ENCODE assay signal across 15 cellular contexts in genomic region chr2:74881176-74881575, GRCh38. TPM values are rescaled to one million over a fixed set of nuclear protein-coding genes. Genes with fewer than 3 reads are reported as not detected.
DNase-seq lines count a peak whose midpoint lies in the region; ATAC-seq and TF ChIP-seq lines count a peak whose summit lies in the region.
"Had no signal": no experiment of that assay in that cellular context is flagged by ENCODE, and none has a peak within 500 bp of the region (broad histone marks: within the 10 kb centered on the region; RNA-seq: fewer than 3 reads in every experiment).

No MANE protein-coding gene starts in this region.

- H3K4me1 Mint-ChIP-seq in HFFc6 (ENCODE audit: low read depth) (peaks cover 21% of the 10 kb centered on the region), nephron progenitor cell (peaks cover under 1% of the 10 kb centered on the region)

- TF ChIP-seq CTCF in right atrium auricular region (IDR thresholded peaks at IDR 0.05) (no peak), HFFc6 (IDR thresholded peaks at IDR 0.05) (no peak), nephron progenitor cell (IDR thresholded peaks at IDR 0.05) (no peak), left lung (IDR thresholded peaks at IDR 0.05) (no peak)

- no peak overlapping the region for H3K9ac ChIP-seq in subcutaneous abdominal adipose tissue (ENCODE audit: low read length in 5 of 5)

- H3K27me3 Mint-ChIP-seq in HFFc6 (ENCODE audit: insufficient read depth), result no peaks in the 10 kb centered on the region; the same call in 1 of the 2 replicates
- peaks cover 6% of the 10 kb centered on the region for H3K27me3 Mint-ChIP-seq in nephron progenitor cell (ENCODE audit: low read depth, poor library complexity)
- H3K27me3 Mint-ChIP-seq: CD4-positive, CD25-positive, alpha-beta regulatory T cell; CD8-positive, alpha-beta memory T cell had no signal

- ATAC-seq in Right ventricle myocardium inferior (no peak), left lung (no peak)

- H3K27me3 ChIP-seq in right atrium auricular region (no peaks in the 10 kb centered on the region), subcutaneous abdominal adipose tissue (ENCODE audit: control insufficient read depth in 5 of 5, insufficient read depth in 4 of 5, low read length in 5 of 5) (no peaks in the 10 kb centered on the region), left lung (no peaks in the 10 kb centered on the region)
- H3K27me3 ChIP-seq: BE2C had no signal

- H3K27ac Mint-ChIP-seq in HFFc6 (peak overlapping the region; percentile 36; the same call in 1 of the 2 replicates), nephron progenitor cell (peak overlapping the region; percentile 71)
- H3K27ac Mint-ChIP-seq: CD4-positive, CD25-positive, alpha-beta regulatory T cell had no signal

- H3K36me3 Mint-ChIP-seq in HFFc6 (ENCODE audit: low read depth) (peaks cover 54% of the 10 kb centered on the region), nephron progenitor cell (ENCODE audit: low read depth) (peaks cover 73% of the 10 kb centered on the region)

- H3K4me3 ChIP-seq in right atrium auricular region (no peak overlapping the region), subcutaneous abdominal adipose tissue (ENCODE audit: low read depth in 1 of 5, low read length in 5 of 5) (no peak overlapping the region), left lung (no peak overlapping the region)

- no peaks in the 10 kb centered on the region for H3K36me3 ChIP-seq in right atrium auricular region
- peaks cover 15 to 95% (median 88%) of the 10 kb centered on the region in 5 donors for H3K36me3 ChIP-seq in subcutaneous abdominal adipose tissue (ENCODE audit: control insufficient read depth in 5 of 5, insufficient read depth in 5 of 5, low read length in 5 of 5)
- H3K36me3 ChIP-seq in left lung, result peaks cover 0 to 93% of the 10 kb centered on the region in 2 donors

- DNase-seq in right atrium auricular region (ENCODE audit: low spot score) (peak; percentile 44), Right ventricle myocardium inferior (ENCODE audit: missing footprints) (no peak), HFFc6 (no peak), nephron progenitor cell (no peak), NCI-H1092 (lab: John Stamatoyannopoulos, UW) (no peak), left lung (no peak)
- DNase-seq: BE2C; C1 segment of cervical spinal cord; CD4-positive, CD25-positive, alpha-beta regulatory T cell; CD8-positive, alpha-beta memory T cell; COR-L47; GF-D8; GOT3; H7 had no signal

- no peak overlapping the region for H3K4me3 Mint-ChIP-seq in HFFc6
- no peak overlapping the region for H3K4me3 Mint-ChIP-seq in nephron progenitor cell
- H3K4me3 Mint-ChIP-seq: CD4-positive, CD25-positive, alpha-beta regulatory T cell; CD8-positive, alpha-beta memory T cell had no signal

- H3K9me3 ChIP-seq in right atrium auricular region (no peaks in the 10 kb centered on the region), subcutaneous abdominal adipose tissue (ENCODE audit: control insufficient read depth in 5 of 5, low read length in 5 of 5) (no peaks in the 10 kb centered on the region), left lung (no peaks in the 10 kb centered on the region)
- H3K9me3 ChIP-seq: BE2C had no signal

- no peaks in the 10 kb centered on the region for H3K4me1 ChIP-seq in right atrium auricular region
- H3K4me1 ChIP-seq in subcutaneous abdominal adipose tissue (ENCODE audit: control insufficient read depth in 5 of 5, insufficient read depth in 5 of 5, low read length in 5 of 5), result peaks cover 0 to 4% (median under 1%) of the 10 kb centered on the region in 5 donors
- H3K4me1 ChIP-seq in left lung, result peaks cover under 1 to 23% of the 10 kb centered on the region in 2 donors
- H3K4me1 ChIP-seq: BE2C had no signal

- H3K9me3 Mint-ChIP-seq in HFFc6 (peaks cover under 1% of the 10 kb centered on the region; the same call in 1 of the 2 replicates), nephron progenitor cell (no peaks in the 10 kb centered on the region)
- H3K9me3 Mint-ChIP-seq: CD4-positive, CD25-positive, alpha-beta regulatory T cell; CD8-positive, alpha-beta memory T cell had no signal

- no peak overlapping the region for H3K27ac ChIP-seq in right atrium auricular region
- H3K27ac ChIP-seq in subcutaneous abdominal adipose tissue (ENCODE audit: low read depth, low read length), result peak overlapping the region; percentile 59
- no peak overlapping the region for H3K27ac ChIP-seq in left lung

- intact Hi-C loops in Right ventricle myocardium inferior (cut with DNase I) (no loop called here), left lung (cut with DNase I) (no loop called here)

RNA-seq across cellular contexts. Expression of gene HK2, which starts 47.2 kb away (rescaled TPM):
- total RNA-seq in right atrium auricular region, result 1 to 10 TPM; 3.4 to 8.1 TPM
- 5.4 TPM for total RNA-seq in Right ventricle myocardium inferior
- total RNA-seq in HFFc6 (2021; fragmentation: NEBNext Ultra II Directional; extraction: Animal tissue kit (Norgen Biotek cat#: 25700)), result 10 to 100 TPM; 26.2 to 51.3 (median 28.4) TPM
- total RNA-seq in left lung, result 10 to 100 TPM; 47.4 to 55.6 TPM
